In genomic region chr6:109461733-109462526, GRCh38 we compare ENCODE assay signal across 16 cellular contexts. TPM values are rescaled to one million over a fixed set of nuclear protein-coding genes. Genes with fewer than 3 reads are reported as not detected.
DNase-seq lines count a peak whose midpoint lies in the region; ATAC-seq and TF ChIP-seq lines count a peak whose summit lies in the region.
"Had no signal": no experiment of that assay in that cellular context is flagged by ENCODE, and none has a peak within 500 bp of the region (broad histone marks: within the 10 kb centered on the region; RNA-seq: fewer than 3 reads in every experiment).

No MANE protein-coding gene starts in this region.

- no peaks in the 10 kb centered on the region for H3K9me3 Mint-ChIP-seq in CD4-positive, CD25-positive, alpha-beta regulatory T cell
- no peaks in the 10 kb centered on the region for H3K9me3 Mint-ChIP-seq in CD8-positive, alpha-beta memory T cell
- H3K9me3 Mint-ChIP-seq in activated naive CD8-positive, alpha-beta T cell (ENCODE audit: low read depth), result no peaks in the 10 kb centered on the region
- H3K9me3 Mint-ChIP-seq: brain, GM23338 had no signal

- H3K27me3 ChIP-seq in CD4-positive, CD25-positive, alpha-beta regulatory T cell (ENCODE audit: control insufficient read depth, insufficient read depth, low read length), result no peaks in the 10 kb centered on the region
- H3K27me3 ChIP-seq in CD8-positive, alpha-beta memory T cell (ENCODE audit: insufficient read depth, low read length, poor library complexity, severe bottlenecking), result no peaks in the 10 kb centered on the region
- no peaks in the 10 kb centered on the region for H3K27me3 ChIP-seq in spleen (replicated peaks in 1 of 7)
- H3K27me3 ChIP-seq: ovary had no signal

- peaks cover 32 to 70% (median 58%) of the 10 kb centered on the region in 4 donors for H3K4me1 Mint-ChIP-seq in CD4-positive, CD25-positive, alpha-beta regulatory T cell
- peaks cover 40 to 68% (median 65%) of the 10 kb centered on the region in 3 donors for H3K4me1 Mint-ChIP-seq in CD8-positive, alpha-beta memory T cell
- H3K4me1 Mint-ChIP-seq in activated naive CD8-positive, alpha-beta T cell (ENCODE audit: low read depth), result peaks cover 67% of the 10 kb centered on the region

- no peak for TF ChIP-seq POLR2A in spleen (IDR thresholded peaks at IDR 0.05)

- CTCF ChIA-PET in CD8-positive, alpha-beta memory T cell (lab: Charles Lee), result interaction anchor here (2.0 kb wide), 1 partner anchor 18 kb away, joined by 7 read pairs; no protein-coding TSS in a partner anchor

- peaks cover 30% of the 10 kb centered on the region for H3K36me3 Mint-ChIP-seq in CD4-positive, CD25-positive, alpha-beta regulatory T cell
- peaks cover 14 to 53% (median 29%) of the 10 kb centered on the region in 3 donors for H3K36me3 Mint-ChIP-seq in CD8-positive, alpha-beta memory T cell
- peaks cover 18% of the 10 kb centered on the region for H3K36me3 Mint-ChIP-seq in activated naive CD8-positive, alpha-beta T cell

- no peak for TF ChIP-seq CTCF in spleen (IDR thresholded peaks at IDR 0.05 in 8 of 11, conservative IDR thresholded peaks at IDR 0.05 in 3 of 11)

- H3K36me3 ChIP-seq in CD4-positive, CD25-positive, alpha-beta regulatory T cell (ENCODE audit: control insufficient read depth, insufficient read depth, low read length), result peaks cover 56% of the 10 kb centered on the region
- peaks cover 20% of the 10 kb centered on the region for H3K36me3 ChIP-seq in CD8-positive, alpha-beta memory T cell (ENCODE audit: insufficient read depth, low read length)
- peaks cover 2 to 63% (median 46%) of the 10 kb centered on the region in 6 donors for H3K36me3 ChIP-seq in spleen
- H3K36me3 ChIP-seq: ovary had no signal

- WGBS in spleen, 5 donors, result 80 to 97% (median 91%) methylated on average over 1 of the region's 1 CpG

- peaks cover 35% of the 10 kb centered on the region for H3K4me1 ChIP-seq in CD4-positive, CD25-positive, alpha-beta regulatory T cell (ENCODE audit: control insufficient read depth, insufficient read depth, low read length, poor library complexity, severe bottlenecking)
- peaks cover 30% of the 10 kb centered on the region for H3K4me1 ChIP-seq in CD8-positive, alpha-beta memory T cell (ENCODE audit: insufficient read depth, low read length)
- H3K4me1 ChIP-seq in spleen, result peaks cover 0 to 61% (median 30%) of the 10 kb centered on the region in 6 donors

- H3K9me3 ChIP-seq in CD4-positive, CD25-positive, alpha-beta regulatory T cell (ENCODE audit: control insufficient read depth in 2 of 2, low read length in 2 of 2), result no peaks in the 10 kb centered on the region
- no peaks in the 10 kb centered on the region for H3K9me3 ChIP-seq in CD8-positive, alpha-beta memory T cell (ENCODE audit: low read length)
- peaks cover 0 to 7% (median 2%) of the 10 kb centered on the region in 8 donors for H3K9me3 ChIP-seq in spleen
- H3K9me3 ChIP-seq: ovary had no signal

- intact Hi-C loops in spleen (cut with DNase I; ENCODE audit: low total_unique reads), result no loop called here
- intact Hi-C loops in left colon (cut with DNase I, micrococcal nuclease), result no loop called here

- no peaks in the 10 kb centered on the region for H3K27me3 Mint-ChIP-seq in CD4-positive, CD25-positive, alpha-beta regulatory T cell
- no peaks in the 10 kb centered on the region for H3K27me3 Mint-ChIP-seq in CD8-positive, alpha-beta memory T cell
- H3K27me3 Mint-ChIP-seq in activated naive CD8-positive, alpha-beta T cell, result no peaks in the 10 kb centered on the region

- POLR2A ChIA-PET in CD8-positive, alpha-beta memory T cell (lab: Charles Lee), result no interaction called here

- no peak for DNase-seq in CD4-positive, CD25-positive, alpha-beta regulatory T cell
- no peak for DNase-seq in CD8-positive, alpha-beta memory T cell
- peak; percentile 45 for DNase-seq in kidney tubule cell (ENCODE audit: low spot score)
- no peak for DNase-seq in spleen
- no peak for DNase-seq in left colon
- DNase-seq: activated naive CD4-positive, alpha-beta T cell; NCI-H1048; NCI-H2029 treated with DMSO at 0.1 percent for 48 hours; NCI-H526; OCI-M1; ovary; stimulated activated CD4-positive, alpha-beta T cell treated with anti-CD3 and anti-CD28 coated beads, Interleukin-4, amount 100 ng/mL, for 24 hours had no signal

- no peak overlapping the region for H3K4me3 ChIP-seq in CD4-positive, CD25-positive, alpha-beta regulatory T cell (ENCODE audit: low read depth, low read length)
- H3K4me3 ChIP-seq in CD8-positive, alpha-beta memory T cell (ENCODE audit: low read length), result no peak overlapping the region
- no peak overlapping the region for H3K4me3 ChIP-seq in spleen
- H3K4me3 ChIP-seq: GM23338, ovary had no signal

- peak overlapping the region; percentile 33 to 63 (median 49) for H3K27ac Mint-ChIP-seq in CD4-positive, CD25-positive, alpha-beta regulatory T cell
- H3K27ac Mint-ChIP-seq in CD8-positive, alpha-beta memory T cell, result peak overlapping the region in 6 of 8 donors; percentile 22 to 79 (median 57)
- peak overlapping the region; percentile 78 for H3K27ac Mint-ChIP-seq in activated naive CD8-positive, alpha-beta T cell
- H3K27ac Mint-ChIP-seq: brain, GM23338 had no signal

- H3K4me3 Mint-ChIP-seq in CD4-positive, CD25-positive, alpha-beta regulatory T cell, result peak overlapping the region in 2 of 4 donors; percentile 29 to 68
- no peak overlapping the region for H3K4me3 Mint-ChIP-seq in CD8-positive, alpha-beta memory T cell
- peak overlapping the region; percentile 15 for H3K4me3 Mint-ChIP-seq in activated naive CD8-positive, alpha-beta T cell
- H3K4me3 Mint-ChIP-seq: brain, GM23338 had no signal

- no peak for ATAC-seq in CD4-positive, CD25-positive, alpha-beta regulatory T cell (ENCODE audit: low read depth in 2 of 2)
- no peak for ATAC-seq in left colon
- no peak for ATAC-seq in HG02610 (IDR thresholded peaks at IDR 0.05; ENCODE audit: unreplicated experiment)
- ATAC-seq: GM23338 had no signal

- peak overlapping the region; percentile 96 for H3K27ac ChIP-seq in CD4-positive, CD25-positive, alpha-beta regulatory T cell (ENCODE audit: insufficient read depth, low read length, poor library complexity, severe bottlenecking)
- no peak overlapping the region for H3K27ac ChIP-seq in CD8-positive, alpha-beta memory T cell (ENCODE audit: low read depth, low read length)
- no peak overlapping the region for H3K27ac ChIP-seq in spleen
- H3K27ac ChIP-seq: ovary had no signal

RNA-seq across cellular contexts. Expression of gene MICAL1, which starts 6.4 kb away (rescaled TPM):
- total RNA-seq in CD4-positive, CD25-positive, alpha-beta regulatory T cell, result 166 TPM
- polyA plus RNA-seq in CD4-positive, CD25-positive, alpha-beta regulatory T cell, result 10 to 100 TPM; 14.6 to 20.9 (median 17.2) TPM
- 10 to 100 TPM; 33.2 to 34.7 TPM for total RNA-seq in CD8-positive, alpha-beta memory T cell
- 18.8 TPM for polyA plus RNA-seq in CD8-positive, alpha-beta memory T cell
- total RNA-seq in spleen, result 100 to 1,000 TPM in 3 of 7 donors, 10 to 100 TPM in 4; 68.4 to 169 (median 78.7) TPM
- polyA plus RNA-seq in spleen, result 100 to 1,000 TPM in 1 of 3 donors, 10 to 100 TPM in 2; 51.5 to 107 (median 87.7) TPM
- 10 to 100 TPM; 62.7 to 63.9 TPM for total RNA-seq in left colon

RNA-seq across cellular contexts. Expression of gene ZBTB24, which starts 21.1 kb away (rescaled TPM):
- total RNA-seq in CD4-positive, CD25-positive, alpha-beta regulatory T cell, result 20.2 TPM
- 10 to 100 TPM in 3 of 4 donors, 1 to 10 TPM in 1; 9.2 to 11.9 (median 10.5) TPM for polyA plus RNA-seq in CD4-positive, CD25-positive, alpha-beta regulatory T cell
- 10 to 100 TPM; 19.5 to 19.9 TPM for total RNA-seq in CD8-positive, alpha-beta memory T cell
- polyA plus RNA-seq in CD8-positive, alpha-beta memory T cell, result 7.5 TPM
- total RNA-seq in spleen (10 to 100 TPM; 11.1 to 15.0 (median 13.0) TPM), left colon (1 to 10 TPM; 6.6 to 6.7 TPM)
- 1 to 10 TPM; 4.5 to 8.7 (median 5.6) TPM for polyA plus RNA-seq in spleen

RNA-seq across cellular contexts. Expression of gene SMPD2, which starts 21.4 kb away (rescaled TPM):
- total RNA-seq in CD4-positive, CD25-positive, alpha-beta regulatory T cell, result 30.2 TPM
- 10 to 100 TPM in 3 of 4 donors, 1 to 10 TPM in 1; 9.5 to 14.8 (median 12.4) TPM for polyA plus RNA-seq in CD4-positive, CD25-positive, alpha-beta regulatory T cell
- 10 to 100 TPM; 15.1 to 15.8 TPM for total RNA-seq in CD8-positive, alpha-beta memory T cell
- polyA plus RNA-seq in CD8-positive, alpha-beta memory T cell, result 9.4 TPM
- total RNA-seq in spleen, result 10 to 100 TPM; 11.4 to 21.4 (median 18.9) TPM
- polyA plus RNA-seq in spleen, result 10 to 100 TPM; 15.6 to 21.0 (median 18.9) TPM
- 10 to 100 TPM; 17.8 to 23.8 TPM for total RNA-seq in left colon

RNA-seq across cellular contexts. Expression of gene PPIL6, which starts 21.5 kb away (rescaled TPM):
- total RNA-seq in CD4-positive, CD25-positive, alpha-beta regulatory T cell, result 0.91 TPM
- under 1 TPM; 0.24 to 0.72 (median 0.39) TPM for polyA plus RNA-seq in CD4-positive, CD25-positive, alpha-beta regulatory T cell
- under 1 TPM in 1 of 2 experiments, not detected in 1; 0.13 TPM for total RNA-seq in CD8-positive, alpha-beta memory T cell
- polyA plus RNA-seq in CD8-positive, alpha-beta memory T cell, result 0.46 TPM
- total RNA-seq in spleen, result 1 to 10 TPM in 2 of 7 donors, under 1 TPM in 5; 0.19 to 4.8 (median 0.91) TPM
- polyA plus RNA-seq in spleen, result under 1 TPM; 0.13 to 0.70 (median 0.36) TPM
- total RNA-seq in left colon, result 1 to 10 TPM in 1 of 2 donors, under 1 TPM in 1; 0.58 to 2.0 TPM
